ENCODE assay signal across 8 cellular contexts in the genomic region with DNA sequence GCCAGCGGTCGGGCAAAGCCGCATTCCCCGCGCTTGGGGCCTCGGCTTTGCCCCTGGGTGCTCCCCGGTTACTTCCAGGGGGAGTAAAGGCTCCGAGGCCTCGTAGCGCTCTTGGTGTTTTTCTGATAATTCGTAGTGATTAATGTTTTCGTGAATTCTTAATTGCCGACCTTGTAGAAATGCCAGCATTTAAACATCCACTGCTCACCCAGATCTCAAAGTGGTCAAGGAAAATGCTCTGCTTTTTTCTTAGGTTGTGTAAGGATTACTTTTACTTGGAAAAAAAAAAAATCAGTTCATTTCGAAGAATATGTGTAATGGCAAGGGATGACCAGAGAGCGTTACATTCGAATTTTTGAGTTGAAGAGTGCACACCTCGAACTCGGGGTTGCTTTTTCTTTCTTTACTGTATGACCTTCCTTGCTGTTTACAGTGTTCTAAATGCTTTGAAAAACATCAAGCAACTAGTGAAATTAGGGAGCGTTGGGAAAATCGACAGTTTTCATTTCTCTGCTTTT. TPM values are rescaled to one million over a fixed set of nuclear protein-coding genes. Genes with fewer than 3 reads are reported as not detected.
A peak's percentile ranks its signal among the peaks of the same experiment; 100 is the strongest.
DNase-seq lines count a peak whose midpoint lies in the region; ATAC-seq, FAIRE-seq and TF ChIP-seq lines count a peak whose summit lies in the region.

No MANE protein-coding gene starts in this region.

- peaks cover 10% of the 10 kb centered on the region for H4K20me1 ChIP-seq in astrocyte (ENCODE audit: insufficient read depth, low read length)

- H3K79me2 ChIP-seq in astrocyte (ENCODE audit: insufficient read depth, low read length): peaks cover 42% of the 10 kb centered on the region

- DNase-seq in BE2C (no peak), astrocyte (ENCODE audit: low read depth) (peak; percentile 7), kidney (no peak), testis (no peak), GOT3 (lab: John Stamatoyannopoulos, UW) (no peak), NCI-H82 (lab: John Stamatoyannopoulos, UW) (no peak)

- peak overlapping the region; percentile 87 for H3K4me2 ChIP-seq in astrocyte (ENCODE audit: low read length)

- H3K4me3 ChIP-seq in BE2C (ENCODE audit: low read depth, low read length) (peak overlapping the region; percentile 82), HUES64 (ENCODE audit: low read length) (peak overlapping the region; percentile 96), astrocyte (ENCODE audit: insufficient read depth, low read depth, low read length) (peak overlapping the region; percentile 88), kidney (ENCODE audit: low read length in 2 of 2) (peak overlapping the region; percentile 67 to 98), testis (peak overlapping the region; percentile 90 to 95)

- intact Hi-C loops in kidney (cut with DNase I): no loop called here
- intact Hi-C loops in testis (cut with DNase I; ENCODE audit: low total_unique reads): no loop called here

- H3K4me1 Mint-ChIP-seq in astrocyte (ENCODE audit: low read depth, unreplicated experiment): peaks cover 17% of the 10 kb centered on the region

- TF ChIP-seq POLR2A in testis (IDR thresholded peaks at IDR 0.05): no peak

- H3K36me3 Mint-ChIP-seq in astrocyte (ENCODE audit: low read depth, unreplicated experiment): peaks cover 2% of the 10 kb centered on the region

- H3K9me3 Mint-ChIP-seq in astrocyte (ENCODE audit: unreplicated experiment): peaks cover 2% of the 10 kb centered on the region

- H3K9ac ChIP-seq in HUES64 (ENCODE audit: low read depth, low read length) (peak overlapping the region; percentile 72), astrocyte (ENCODE audit: low read length) (peak overlapping the region; percentile 96), kidney (ENCODE audit: low read length in 2 of 2) (peak overlapping the region; percentile 82 to 86)

- FAIRE-seq in astrocyte (lab: Jason Lieb, UNC) (no peak), kidney (lab: Jason Lieb, UNC) (no peak)

- H3K9me3 ChIP-seq in BE2C: no peaks in the 10 kb centered on the region; the same call in 1 of the 2 replicates
- no peaks in the 10 kb centered on the region for H3K9me3 ChIP-seq in HUES64 (ENCODE audit: insufficient read depth, low read depth, low read length)
- H3K9me3 ChIP-seq in astrocyte (ENCODE audit: insufficient read depth, low read depth, low read length): no peaks in the 10 kb centered on the region
- no peaks in the 10 kb centered on the region for H3K9me3 ChIP-seq in kidney (ENCODE audit: control insufficient read depth in 1 of 2, low read length in 2 of 2)
- H3K9me3 ChIP-seq in testis: no peaks in the 10 kb centered on the region

- H3K27me3 Mint-ChIP-seq in astrocyte (ENCODE audit: low read depth, unreplicated experiment): no peaks in the 10 kb centered on the region

- H3K27ac ChIP-seq in HUES64 (ENCODE audit: low read depth, low read length) (peak overlapping the region; percentile 67), astrocyte (ENCODE audit: low read depth, low read length) (peak overlapping the region; percentile 94), kidney (ENCODE audit: low read depth in 2 of 2, low read length in 2 of 2) (peak overlapping the region; percentile 77 to 78), testis (peak overlapping the region; percentile 90 to 93)

- H3K36me3 ChIP-seq in BE2C (0 out of 2 replicates have a peak, but pooled peaks cover 8% of the 10 kb centered on the region), HUES64 (ENCODE audit: insufficient read depth, low read length) (peaks cover 23% of the 10 kb centered on the region), astrocyte (ENCODE audit: insufficient read depth, low read length) (peaks cover 13% of the 10 kb centered on the region), kidney (ENCODE audit: control insufficient read depth in 1 of 2, insufficient read depth in 2 of 2, low read length in 2 of 2) (no peaks in the 10 kb centered on the region), testis (ENCODE audit: low read depth, missing control alignments) (no peaks in the 10 kb centered on the region)

- H2AFZ ChIP-seq in astrocyte (ENCODE audit: low read depth, low read length): peak overlapping the region; percentile 89

- H3K27me3 ChIP-seq in BE2C: no peaks in the 10 kb centered on the region; the same call in 1 of the 2 replicates
- peaks cover 4% of the 10 kb centered on the region; the same call in 1 of the 2 replicates for H3K27me3 ChIP-seq in HUES64 (ENCODE audit: insufficient read depth, low read length)
- H3K27me3 ChIP-seq in astrocyte (ENCODE audit: insufficient read depth, low read length): no peaks in the 10 kb centered on the region
- H3K27me3 ChIP-seq in testis: no peaks in the 10 kb centered on the region

- WGBS in HUES64: 32% methylated on average over 20 of the region's 20 CpGs
- 4 to 11% methylated on average over 20 of the region's 20 CpGs for WGBS in testis, 2 donors

- no peak for TF ChIP-seq CTCF in BE2C (IDR thresholded peaks at IDR 0.05; ENCODE audit: low read depth, low read length)
- peak; percentile 10 for TF ChIP-seq CTCF in astrocyte (IDR thresholded peaks at IDR 0.05; ENCODE audit: insufficient read depth, low read depth, low read length)
- no peak for TF ChIP-seq CTCF in kidney (IDR thresholded peaks at IDR 0.05; ENCODE audit: borderline replicate concordance, extremely low read depth, insufficient read depth)
- peak in 1 of 3 experiments; percentile 31 for TF ChIP-seq CTCF in testis (IDR thresholded peaks at IDR 0.05)

- H3K27ac Mint-ChIP-seq in astrocyte (ENCODE audit: unreplicated experiment): peak overlapping the region; percentile 87

- H3K4me3 Mint-ChIP-seq in astrocyte (ENCODE audit: unreplicated experiment): peak overlapping the region; percentile 100

- H3K4me1 ChIP-seq in BE2C (no peaks in the 10 kb centered on the region), HUES64 (ENCODE audit: insufficient read depth, low read length) (peaks cover 25% of the 10 kb centered on the region; the same call in 1 of the 2 replicates), astrocyte (ENCODE audit: insufficient read depth, low read length) (peaks cover 19% of the 10 kb centered on the region), kidney (ENCODE audit: control insufficient read depth in 1 of 2, insufficient read depth in 1 of 2, low read depth in 1 of 2, low read length in 2 of 2) (peaks cover 3 to 5% of the 10 kb centered on the region in 2 donors), testis (peaks cover 32% of the 10 kb centered on the region)

- ATAC-seq in HG02870 (IDR thresholded peaks at IDR 0.05; ENCODE audit: unreplicated experiment): no peak

RNA-seq across cellular contexts. Expression of a gene that starts 0.7 kb away (rescaled TPM):
- polyA plus RNA-seq in BE2C (2012; ENCODE audit: insufficient read depth, insufficient read length, low read depth): 10.3 TPM
- 8.9 TPM for polyA plus RNA-seq in HUES64 (2013, experiment 1 of 2)
- polyA plus RNA-seq in HUES64 (2013, experiment 2 of 2): 9.2 TPM
- total RNA-seq in astrocyte: 24.8 and 27.6 TPM in 2 replicates
- 26.0 TPM for total RNA-seq in kidney
- 6.6 TPM for polyA plus RNA-seq in kidney (ENCODE audit: insufficient read depth, low read depth, low replicate concordance)
- 10 to 100 TPM; 40.0 to 53.4 TPM for total RNA-seq in testis
- polyA plus RNA-seq in testis (ENCODE audit: insufficient read depth, low read depth, low replicate concordance): 18.7 TPM
